26 cellular contexts compared by ENCODE assay signal in genomic region chr2:235744161-235744560, GRCh38.
"Had no signal": no experiment of that assay in that cellular context is flagged by ENCODE, and none has a peak within 500 bp of the region (broad histone marks: within the 10 kb centered on the region; RNA-seq: fewer than 3 reads in every experiment).

No MANE protein-coding gene starts in this region.

- DNase-seq: activated CD4-positive, alpha-beta memory T cell treated with anti-CD3 and anti-CD28 coated beads for 36 hours; activated CD4-positive, alpha-beta T cell treated with anti-CD3 and anti-CD28 coated beads for 36 hours; activated CD4-positive, alpha-beta T cell treated with anti-CD3 and anti-CD28 coated beads, Interleukin-2, amount 10 ng/mL, durations not matched to agents 24 days and 14 days; activated CD4-positive, CD25-positive, alpha-beta regulatory T cell; activated CD4-positive, CD25-positive, alpha-beta regulatory T cell treated with anti-CD3 and anti-CD28 coated beads, Interleukin-2, amount 50 U/mL, for 72 hours; activated CD8-positive, alpha-beta memory T cell treated with anti-CD3 and anti-CD28 coated beads, Interleukin-2, amount 10 ng/mL, durations not matched to agents 7 days and 5 days; activated CD8-positive, alpha-beta memory T cell treated with anti-CD3 and anti-CD28 coated beads, Interleukin-2, amount 50 U/mL, for 4 hours; activated CD8-positive, alpha-beta T cell treated with anti-CD3 and anti-CD28 coated beads, Interleukin-2, amount 10 ng/mL, durations not matched to agents 7 days and 5 days; activated gamma-delta T cell; activated naive CD4-positive, alpha-beta T cell treated with anti-CD3 and anti-CD28 coated beads, Interleukin-2, amount 50 U/mL, for 16 hours; activated naive CD4-positive, alpha-beta T cell treated with Interleukin-2 at 50 U/mL for 16 hours; activated T-cell treated with anti-CD3 and anti-CD28 coated beads, Interleukin-2, amount 50 U/mL, for 1 hour; activated T-cell treated with anti-CD3 and anti-CD28 coated beads, Interleukin-2, amount 50 U/mL, for 48 hours; amniotic stem cell; anterior cingulate cortex; brain microvascular endothelial cell; dorsolateral prefrontal cortex; effector memory CD4-positive, alpha-beta T cell; erythroblast; foreskin keratinocyte; gastrocnemius medialis; glutamatergic neuron; T-helper 2 cell had no signal

- H3K9me3 ChIP-seq: esophagus muscularis mucosa, gastrocnemius medialis had no signal

- H3K36me3 ChIP-seq: brain microvascular endothelial cell, gastrocnemius medialis had no signal

- H3K27ac ChIP-seq: brain microvascular endothelial cell, coronary artery, esophagus muscularis mucosa, gastrocnemius medialis had no signal

- ATAC-seq: activated CD4-positive, alpha-beta T cell treated with anti-CD3 and anti-CD28 coated beads for 36 hours; activated CD8-positive, alpha-beta memory T cell treated with anti-CD3 and anti-CD28 coated beads, Interleukin-2, amount 10 ng/mL, durations not matched to agents 7 days and 5 days; activated CD8-positive, alpha-beta T cell treated with anti-CD3 and anti-CD28 coated beads, Interleukin-2, amount 10 ng/mL, durations not matched to agents 7 days and 5 days; foreskin keratinocyte; gastrocnemius medialis had no signal

- FAIRE-seq: astrocyte had no signal

- H3K27me3 ChIP-seq: brain microvascular endothelial cell, dorsolateral prefrontal cortex, esophagus muscularis mucosa, foreskin keratinocyte, gastrocnemius medialis had no signal

- H3K4me3 ChIP-seq: coronary artery, dorsolateral prefrontal cortex, esophagus muscularis mucosa, gastrocnemius medialis had no signal
